20 cellular contexts compared by ENCODE assay signal in genomic region chr19:47135156-47135555, GRCh38. TPM values are rescaled to one million over a fixed set of nuclear protein-coding genes. Genes with fewer than 3 reads are reported as not detected.
DNase-seq lines count a peak whose midpoint lies in the region; ATAC-seq, FAIRE-seq and TF ChIP-seq lines count a peak whose summit lies in the region.
"Had no signal": no experiment of that assay in that cellular context is flagged by ENCODE, and none has a peak within 500 bp of the region (broad histone marks: within the 10 kb centered on the region; RNA-seq: fewer than 3 reads in every experiment).

No MANE protein-coding gene starts in this region.

- BruUV-seq in HCT116 (replicated peaks; lab: Mats Ljungman, UMichigan), result no TSS peak
- BruUV-seq in GM12878 (replicated peaks; lab: Mats Ljungman, UMichigan), result no TSS peak

- CTCF ChIA-PET in CD4-positive, alpha-beta T cell (lab: Charles Lee), result interaction anchor here (1.1 kb wide), 1 partner anchor 109 kb away, joined by 4 read pairs; no protein-coding TSS in a partner anchor
- CTCF ChIA-PET in HCT116 (lab: Charles Lee) (no interaction called here), GM12878 (lab: Yijun Ruan, JAX) (interaction anchor here (1.1 to 2.0 kb wide), 4 partner anchors 15 to 122 kb away, joined by 3 to 7 read pairs (median 4); no protein-coding TSS in a partner anchor)
- CTCF ChIA-PET in CD8-positive, alpha-beta memory T cell (lab: Charles Lee), result interaction anchor here (0.8 kb wide), 1 partner anchor 109 kb away, joined by 3 read pairs; no protein-coding TSS in a partner anchor

- POLR2A ChIA-PET in CD4-positive, alpha-beta T cell (lab: Charles Lee), result interaction anchor here (1.3 kb wide), 1 partner anchor 22 kb away, joined by 6 read pairs; the partner anchor contains the start of gene ZC3H4
- POLR2A ChIA-PET in HCT116 (lab: Charles Lee), result no interaction called here
- POLR2A ChIA-PET in GM12878 (lab: Charles Lee), result interaction anchor here (1.0 kb wide), 1 partner anchor 9 kb away, joined by 3 read pairs; no protein-coding TSS in a partner anchor
- POLR2A ChIA-PET in CD8-positive, alpha-beta memory T cell (lab: Charles Lee), result no interaction called here

- no peaks in the 10 kb centered on the region for H3K9me2 ChIP-seq in HCT116 (ENCODE audit: insufficient read depth)

- no peaks in the 10 kb centered on the region for H3K9me3 Mint-ChIP-seq in CD4-positive, alpha-beta T cell
- H3K9me3 Mint-ChIP-seq in nephron, result peaks cover 4% of the 10 kb centered on the region
- peaks cover 0 to 3% (median 0%) of the 10 kb centered on the region in 5 donors for H3K9me3 Mint-ChIP-seq in CD8-positive, alpha-beta memory T cell

- SMC1A ChIA-PET in GM12878 (lab: Charles Lee; ENCODE audit: uncharacterized antibody, unreplicated experiment), result interaction anchor here (0.8 kb wide), 1 partner anchor 9 kb away, joined by 3 read pairs; no protein-coding TSS in a partner anchor

- no peak for ATAC-seq in CD4-positive, alpha-beta T cell (ENCODE audit: poor library complexity)
- ATAC-seq in HCT116 (no peak), GM12878 (no peak), HG02885 (IDR thresholded peaks at IDR 0.05; ENCODE audit: poor library complexity, unreplicated experiment) (no peak), right cardiac atrium (no peak)
- ATAC-seq: left lobe of liver had no signal

- TF ChIP-seq EP300 in GM12878 (IDR thresholded peaks at IDR 0.05; ENCODE audit: borderline replicate concordance in 1 of 2, control insufficient read depth in 1 of 2, low read depth in 2 of 2, low read length in 2 of 2), result no peak

- RAD21 ChIA-PET in HCT116 (lab: Charles Lee; ENCODE audit: low non-redundant PET in 1 of 2, low total read pairs in 2 of 2, uncharacterized antibody in 2 of 2, unreplicated experiment in 2 of 2) (no interaction called here), GM12878 (lab: Charles Lee; ENCODE audit: unreplicated experiment) (interaction anchor here (2.1 kb wide), 1 partner anchor 109 kb away, joined by 4 read pairs; no protein-coding TSS in a partner anchor)

- WGBS in GM12878 (ENCODE audit: insufficient coverage, insufficient replicate concordance, low lambda C conversion rate, missing lambda C conversion rate), result 98% methylated on average over 3 of the region's 3 CpGs
- WGBS in right cardiac atrium, result 77% methylated on average over 3 of the region's 3 CpGs

- peak overlapping the region; percentile 54 for H3K4me3 Mint-ChIP-seq in CD4-positive, alpha-beta T cell
- peak overlapping the region; percentile 63 to 82 (median 75) for H3K4me3 Mint-ChIP-seq in nephron
- H3K4me3 Mint-ChIP-seq in CD8-positive, alpha-beta memory T cell, result peak overlapping the region in 1 of 7 donors; percentile 73
- H3K4me3 Mint-ChIP-seq: activated B cell treated with CpG ODN at 0.5 μM for 24 hours had no signal

- peak overlapping the region; percentile 4; the same call in 1 of the 2 replicates for H3K4me2 ChIP-seq in HCT116 (ENCODE audit: low read length)
- H3K4me2 ChIP-seq in GM12878 (ENCODE audit: control insufficient read depth, insufficient read depth), result 0 out of 2 replicates have a peak overlapping the region, but pooled peaks have one; percentile 14
- H3K4me2 ChIP-seq: smooth muscle cell had no signal

- no peak for TF ChIP-seq RAD21 in HCT116 (IDR thresholded peaks at IDR 0.05; ENCODE audit: low read depth)
- TF ChIP-seq RAD21 in GM12878 (IDR thresholded peaks at IDR 0.05; ENCODE audit: insufficient read depth, low read depth, low read length), result no peak

- peaks cover 64% of the 10 kb centered on the region for H3K4me1 Mint-ChIP-seq in CD4-positive, alpha-beta T cell (ENCODE audit: low read depth)
- peaks cover 41% of the 10 kb centered on the region for H3K4me1 Mint-ChIP-seq in nephron
- H3K4me1 Mint-ChIP-seq in CD8-positive, alpha-beta memory T cell, result peaks cover 50 to 77% (median 64%) of the 10 kb centered on the region in 3 donors

- no peak for TF ChIP-seq POLR2A in HCT116 (IDR thresholded peaks at IDR 0.05; ENCODE audit: borderline replicate concordance, extremely low read depth, insufficient read depth, insufficient read length)
- TF ChIP-seq POLR2A in GM12878 (IDR thresholded peaks at IDR 0.05; ENCODE audit: low read depth, low read length), result no peak

- in situ Hi-C loops in GM12878 (cut with MboI), result no loop called here

- H4K20me1 ChIP-seq in HCT116 (ENCODE audit: insufficient read depth), result peaks cover 20% of the 10 kb centered on the region; the same call in 1 of the 2 replicates
- peaks cover 2% of the 10 kb centered on the region; the same call in 1 of the 2 replicates for H4K20me1 ChIP-seq in GM12878 (ENCODE audit: control insufficient read depth, insufficient read depth)

- H2AFZ ChIP-seq in HCT116 (ENCODE audit: low read depth, low read length, poor library complexity, severe bottlenecking) (no peak overlapping the region), GM12878 (ENCODE audit: control insufficient read depth, low read depth, low read length) (no peak overlapping the region)

- peak overlapping the region; percentile 63 for H3K27ac Mint-ChIP-seq in CD4-positive, alpha-beta T cell
- peak overlapping the region; percentile 82 to 87 (median 84) for H3K27ac Mint-ChIP-seq in nephron
- H3K27ac Mint-ChIP-seq in CD8-positive, alpha-beta memory T cell, result peak overlapping the region in 2 of 8 donors; percentile 6 to 66
- H3K27ac Mint-ChIP-seq: activated B cell treated with CpG ODN at 0.5 μM for 24 hours had no signal

- DNase-seq in CD4-positive, alpha-beta T cell, result no peak
- no peak for DNase-seq in HCT116 (ENCODE audit: low read depth, low spot score)
- no peak for DNase-seq in GM12878 (ENCODE audit: low read depth, low spot score)
- no peak for DNase-seq in CD8-positive, alpha-beta memory T cell
- no peak for DNase-seq in DMS153 treated with DMSO at 0.1 percent for 48 hours (lab: John Stamatoyannopoulos, UW; ENCODE audit: unreplicated experiment)
- no peak for DNase-seq in right cardiac atrium
- DNase-seq: activated B cell treated with CpG ODN at 0.5 μM for 24 hours; activated effector memory CD4-positive, alpha-beta T cell treated with anti-CD3 and anti-CD28 coated beads, Interleukin-2, amount 50 U/mL, for 16 hours; AML-193; NCI-H1694 treated with DMSO at 0.1 percent for 48 hours; SHP77; tibial artery had no signal

- H3K36me3 ChIP-seq in HCT116 (ENCODE audit: control insufficient read depth in 1 of 2, insufficient read depth in 2 of 2, low read length in 2 of 2) (peaks cover 5 to 11% of the 10 kb centered on the region in 2 experiments; a peak in 3 of 4 replicates), GM12878 (ENCODE audit: control insufficient read depth in 2 of 2, insufficient read depth in 2 of 2, low read length in 1 of 2) (peaks cover 0 to 3% of the 10 kb centered on the region in 2 experiments)
- no peaks in the 10 kb centered on the region for H3K36me3 ChIP-seq in CD8-positive, alpha-beta memory T cell (ENCODE audit: insufficient read depth, low read length)
- H3K36me3 ChIP-seq: ascending aorta, tibial artery had no signal

- intact Hi-C loops in CD4-positive, alpha-beta T cell (cut with DNase I, micrococcal nuclease), result no loop called here
- intact Hi-C loops in HCT116 (cut with micrococcal nuclease), result no loop called here
- intact Hi-C loops in GM12878 (cut with micrococcal nuclease; ENCODE audit: unreplicated experiment), result no loop called here
- intact Hi-C loops in right cardiac atrium (cut with DNase I), result no loop called here

- H3K4me1 ChIP-seq in HCT116 (ENCODE audit: control insufficient read depth in 1 of 2, insufficient read depth in 2 of 2, low read length in 2 of 2) (peaks cover 34 to 62% of the 10 kb centered on the region in 2 experiments), GM12878 (ENCODE audit: control insufficient read depth, insufficient read depth, low read length) (peaks cover 3% of the 10 kb centered on the region; the same call in 1 of the 2 replicates), right cardiac atrium (ENCODE audit: control insufficient read depth, insufficient read depth, low read length) (peaks cover 4% of the 10 kb centered on the region)
- peaks cover 33% of the 10 kb centered on the region for H3K4me1 ChIP-seq in CD8-positive, alpha-beta memory T cell (ENCODE audit: insufficient read depth, low read length)

- H3K36me3 Mint-ChIP-seq in CD4-positive, alpha-beta T cell (ENCODE audit: low read depth), result peaks cover 45% of the 10 kb centered on the region
- H3K36me3 Mint-ChIP-seq in nephron (ENCODE audit: low read depth), result peaks cover 24% of the 10 kb centered on the region
- H3K36me3 Mint-ChIP-seq in CD8-positive, alpha-beta memory T cell, result peaks cover 0 to 40% (median 5%) of the 10 kb centered on the region in 3 donors

- H3K79me2 ChIP-seq in HCT116 (ENCODE audit: insufficient read depth, low read length) (peaks cover 95% of the 10 kb centered on the region), GM12878 (ENCODE audit: control insufficient read depth, insufficient read depth, low read length) (peaks cover 81% of the 10 kb centered on the region)

- H3K9me3 ChIP-seq in CD4-positive, alpha-beta T cell (ENCODE audit: control insufficient read depth, low read length), result no peaks in the 10 kb centered on the region
- H3K9me3 ChIP-seq in HCT116 (ENCODE audit: control insufficient read depth in 1 of 2, insufficient read depth in 1 of 2, low read depth in 1 of 2, low read length in 2 of 2), result peaks cover 0 to under 1% of the 10 kb centered on the region in 2 experiments; a peak in 1 of 4 replicates
- peaks cover 1% of the 10 kb centered on the region; the same call in 1 of the 3 replicates for H3K9me3 ChIP-seq in GM12878 (replicated peaks; ENCODE audit: control insufficient read depth, insufficient read depth, low read length)
- no peaks in the 10 kb centered on the region for H3K9me3 ChIP-seq in CD8-positive, alpha-beta memory T cell (ENCODE audit: low read length)
- H3K9me3 ChIP-seq in right cardiac atrium (ENCODE audit: control insufficient read depth, low read length), result no peaks in the 10 kb centered on the region
- H3K9me3 ChIP-seq: ascending aorta, tibial artery had no signal

- H3K27me3 ChIP-seq in CD4-positive, alpha-beta T cell (ENCODE audit: control insufficient read depth, insufficient read depth, low read length), result no peaks in the 10 kb centered on the region
- no peaks in the 10 kb centered on the region for H3K27me3 ChIP-seq in HCT116 (ENCODE audit: insufficient read depth, low read length)
- no peaks in the 10 kb centered on the region for H3K27me3 ChIP-seq in GM12878 (replicated peaks in 1 of 2; ENCODE audit: control insufficient read depth in 2 of 2, insufficient read depth in 2 of 2, low read length in 1 of 2)
- H3K27me3 ChIP-seq in CD8-positive, alpha-beta memory T cell (ENCODE audit: insufficient read depth, low read length, poor library complexity, severe bottlenecking), result no peaks in the 10 kb centered on the region
- H3K27me3 ChIP-seq in right cardiac atrium (ENCODE audit: control insufficient read depth, insufficient read depth), result no peaks in the 10 kb centered on the region
- H3K27me3 ChIP-seq: ascending aorta, tibial artery had no signal

- no peak for TF ChIP-seq CTCF in CD4-positive, alpha-beta T cell (IDR thresholded peaks at IDR 0.05)
- TF ChIP-seq CTCF in HCT116 (IDR thresholded peaks at IDR 0.05 in 2 of 3, conservative IDR thresholded peaks at IDR 0.05 in 1 of 3; ENCODE audit: borderline replicate concordance in 1 of 3, insufficient read depth in 1 of 3, low read depth in 2 of 3, low read length in 2 of 3) (no peak), GM12878 (IDR thresholded peaks at IDR 0.05 in 2 of 3, conservative IDR thresholded peaks at IDR 0.05 in 1 of 3; ENCODE audit: control insufficient read depth in 2 of 3, extremely low read depth in 1 of 3, insufficient read depth in 1 of 3, low read depth in 3 of 3, low read length in 3 of 3) (no peak), nephron (IDR thresholded peaks at IDR 0.05; ENCODE audit: unreplicated experiment in 3 of 3) (no peak)

- H3K9ac ChIP-seq in HCT116 (ENCODE audit: low read length) (no peak overlapping the region), GM12878 (ENCODE audit: control insufficient read depth, insufficient read depth, low read length) (no peak overlapping the region)

- H3K4me3 ChIP-seq in HCT116 (replicated peaks in 1 of 2; ENCODE audit: low read depth in 1 of 2, low read length in 2 of 2) (no peak overlapping the region), GM12878 (no peak overlapping the region), right cardiac atrium (ENCODE audit: low read length) (no peak overlapping the region)
- no peak overlapping the region for H3K4me3 ChIP-seq in CD8-positive, alpha-beta memory T cell (ENCODE audit: low read length)
- H3K4me3 ChIP-seq: ascending aorta, smooth muscle cell, tibial artery had no signal

- FAIRE-seq in GM12878 (lab: Jason Lieb, UNC), result no peak
- FAIRE-seq: colon, frontal cortex, HTR-8/SVneo had no signal

- no peak overlapping the region for H3K27ac ChIP-seq in CD4-positive, alpha-beta T cell (ENCODE audit: low read depth, low read length)
- H3K27ac ChIP-seq in HCT116 (ENCODE audit: low read depth, low read length) (no peak overlapping the region; the same call in 1 of the 2 replicates), GM12878 (ENCODE audit: control insufficient read depth, insufficient read depth) (no peak overlapping the region), right cardiac atrium (ENCODE audit: low read length) (no peak overlapping the region)
- H3K27ac ChIP-seq in CD8-positive, alpha-beta memory T cell (ENCODE audit: low read depth, low read length), result no peak overlapping the region
- H3K27ac ChIP-seq: ascending aorta, tibial artery had no signal

- no peaks in the 10 kb centered on the region for H3K27me3 Mint-ChIP-seq in CD4-positive, alpha-beta T cell
- no peaks in the 10 kb centered on the region for H3K27me3 Mint-ChIP-seq in nephron (ENCODE audit: low read depth)
- H3K27me3 Mint-ChIP-seq in CD8-positive, alpha-beta memory T cell, result peaks cover 0 to 8% of the 10 kb centered on the region in 2 donors
- H3K27me3 Mint-ChIP-seq: activated B cell treated with CpG ODN at 0.5 μM for 24 hours had no signal

RNA-seq across cellular contexts. Expression of gene SAE1, which starts 4.5 kb away (rescaled TPM):
- 10 to 100 TPM; 29.6 to 30.9 TPM for total RNA-seq in CD4-positive, alpha-beta T cell
- total RNA-seq in HCT116 (2021; ENCODE audit: unreplicated experiment) (213 TPM), GM12878 (2014; rRNA removed) (136 and 148 TPM in 2 replicates), GM12878 (2014; rRNA removed; fragmentation: Illumina TruSeq; extraction: Trizol) (141 and 150 TPM in 2 replicates), GM12878 (2021) (143 and 146 TPM in 2 replicates), right cardiac atrium (10 to 100 TPM; 49.1 to 57.0 (median 53.5) TPM)
- polyA plus RNA-seq in HCT116 (2012), result 154 and 195 TPM in 2 replicates
- total RNA-seq in GM12878 (2013; cell fraction: nucleolus; rRNA removed), result 53.9 and 56.9 TPM in 2 replicates
- polyA plus RNA-seq in GM12878 (2011; ENCODE audit: low read depth), result 73.1 TPM
- polyA plus RNA-seq in GM12878 (2011; rRNA removed) (136 and 184 TPM in 2 replicates), GM12878 (2014; fragmentation: Illumina TruSeq; extraction: Trizol) (191 and 244 TPM in 2 replicates), GM12878 (2014; fragmentation: Nextera tagmentation; extraction: Ambion mirVana) (10 to 100 TPM; 62.0 to 90.0 TPM), GM12878 (2014; rRNA removed) (167 and 180 TPM in 2 replicates), GM12878 (2016; fragmentation: Nextera tagmentation; extraction: Ambion mirVana) (100 to 1,000 TPM; 230 to 246 TPM), right cardiac atrium (34.0 TPM)
- polyA plus RNA-seq in GM12878 (2011; cell fraction: cytosol; rRNA removed), result 131 and 137 TPM in 2 replicates
- 56.9 and 73.1 TPM in 2 replicates for polyA plus RNA-seq in GM12878 (2011; cell fraction: nucleus; rRNA removed)
- 81.5 and 82.4 TPM in 2 replicates for polyA plus RNA-seq in GM12878 (2012)
- polyA minus RNA-seq in GM12878 (2011; rRNA and poly(A)+ RNA removed), result 63.4 and 92.7 TPM in 2 replicates
- 24.5 and 33.5 TPM in 2 replicates for polyA minus RNA-seq in GM12878 (2011; cell fraction: cytosol; rRNA and poly(A)+ RNA removed)
- 8.8 and 14.9 TPM in 2 replicates for polyA minus RNA-seq in GM12878 (2011; cell fraction: nucleus; rRNA and poly(A)+ RNA removed)
- 100 to 1,000 TPM; 167 to 172 TPM for total RNA-seq in CD8-positive, alpha-beta memory T cell
- 107 TPM for polyA plus RNA-seq in CD8-positive, alpha-beta memory T cell

RNA-seq across cellular contexts. Expression of gene ZC3H4, which starts 21.6 kb away (rescaled TPM):
- total RNA-seq in CD4-positive, alpha-beta T cell, result 10 to 100 TPM; 39.4 to 43.7 TPM
- 45.1 TPM for total RNA-seq in HCT116 (2021; ENCODE audit: unreplicated experiment)
- 14.0 and 16.4 TPM in 2 replicates for polyA plus RNA-seq in HCT116 (2012)
- 24.4 and 25.1 TPM in 2 replicates for total RNA-seq in GM12878 (2013; cell fraction: nucleolus; rRNA removed)
- 16.3 and 19.0 TPM in 2 replicates for total RNA-seq in GM12878 (2014; rRNA removed)
- total RNA-seq in GM12878 (2014; rRNA removed; fragmentation: Illumina TruSeq; extraction: Trizol), result 16.8 and 17.2 TPM in 2 replicates
- total RNA-seq in GM12878 (2021), result 78.1 and 86.3 TPM in 2 replicates
- polyA plus RNA-seq in GM12878 (2011; ENCODE audit: low read depth), result 12.3 TPM
- polyA plus RNA-seq in GM12878 (2011; rRNA removed), result 5.1 TPM in 2 replicates
- polyA plus RNA-seq in GM12878 (2011; cell fraction: cytosol; rRNA removed), result 3.9 and 4.1 TPM in 2 replicates
- 14.1 and 21.0 TPM in 2 replicates for polyA plus RNA-seq in GM12878 (2011; cell fraction: nucleus; rRNA removed)
- polyA plus RNA-seq in GM12878 (2012), result 18.5 and 26.0 TPM in 2 replicates
- 29.8 and 38.8 TPM in 2 replicates for polyA plus RNA-seq in GM12878 (2014; fragmentation: Illumina TruSeq; extraction: Trizol)
- 1 to 10 TPM; 5.8 to 9.3 TPM for polyA plus RNA-seq in GM12878 (2014; fragmentation: Nextera tagmentation; extraction: Ambion mirVana)
- 18.4 and 23.0 TPM in 2 replicates for polyA plus RNA-seq in GM12878 (2014; rRNA removed)
- 10 to 100 TPM; 12.9 to 13.8 TPM for polyA plus RNA-seq in GM12878 (2016; fragmentation: Nextera tagmentation; extraction: Ambion mirVana)
- polyA minus RNA-seq in GM12878 (2011; rRNA and poly(A)+ RNA removed), result 9.9 and 12.6 TPM in 2 replicates
- 10.0 and 13.8 TPM in 2 replicates for polyA minus RNA-seq in GM12878 (2011; cell fraction: cytosol; rRNA and poly(A)+ RNA removed)
- 5.4 and 9.7 TPM in 2 replicates for polyA minus RNA-seq in GM12878 (2011; cell fraction: nucleus; rRNA and poly(A)+ RNA removed)
- 10 to 100 TPM; 90.3 to 99.6 TPM for total RNA-seq in CD8-positive, alpha-beta memory T cell
- polyA plus RNA-seq in CD8-positive, alpha-beta memory T cell, result 3.2 TPM
- 10 to 100 TPM; 25.6 to 27.7 (median 26.8) TPM for total RNA-seq in right cardiac atrium
- 12.4 TPM for polyA plus RNA-seq in right cardiac atrium

Comparison
In these comparisons a context has a peak if more than half of its experiments do, and no peak if none do; other contexts are left out.
1. POLR2A ChIA-PET loops: an anchor here in CD4-positive, alpha-beta T cell (1.3 kb wide) and GM12878 (1.0 kb wide); none called in HCT116 and CD8-positive, alpha-beta memory T cell.